In the genomic region with DNA sequence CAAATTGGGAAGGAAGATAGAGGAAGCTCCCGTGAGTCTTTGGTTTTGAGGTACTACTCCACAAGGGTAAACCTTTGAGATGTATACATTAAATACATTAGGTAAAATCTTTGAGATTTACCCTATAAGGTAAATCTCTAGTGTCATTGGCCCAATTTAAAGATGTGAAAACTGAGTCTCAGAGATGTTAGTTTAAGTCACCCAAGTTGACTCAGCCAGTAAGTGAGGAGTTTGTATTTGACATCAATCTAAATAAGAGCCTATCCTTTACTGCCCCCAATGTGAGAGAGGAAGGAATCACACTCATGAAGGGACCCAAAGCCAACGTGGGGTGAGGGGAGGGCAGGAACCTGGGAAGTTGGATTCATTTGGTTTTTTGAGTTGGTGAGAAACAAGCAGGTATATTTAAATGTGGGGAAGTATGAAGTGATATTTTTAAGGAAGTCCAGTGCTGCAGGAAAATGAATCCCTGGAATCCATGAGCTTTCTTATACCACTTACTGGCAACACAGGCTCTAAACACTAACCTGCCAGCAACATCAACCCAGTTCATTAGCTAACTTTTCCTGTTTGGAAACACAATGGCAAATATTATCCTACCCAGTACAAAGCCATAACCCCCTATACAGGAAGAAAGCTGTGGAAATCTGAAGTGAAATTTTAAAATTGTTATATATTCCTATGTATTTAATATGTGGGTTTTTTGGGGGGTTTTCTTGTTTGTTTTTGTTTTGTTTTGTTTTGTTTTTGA, we compare ENCODE assay signal across 9 cellular contexts. TPM values are rescaled to one million over a fixed set of nuclear protein-coding genes. Genes with fewer than 3 reads are reported as not detected.
DNase-seq lines count a peak whose midpoint lies in the region; ATAC-seq, FAIRE-seq and TF ChIP-seq lines count a peak whose summit lies in the region.
"Had no signal": no experiment of that assay in that cellular context is flagged by ENCODE, and none has a peak within 500 bp of the region (broad histone marks: within the 10 kb centered on the region; RNA-seq: fewer than 3 reads in every experiment).

No MANE protein-coding gene starts in this region.

- H3K4me3 ChIP-seq in AG10803 (ENCODE audit: low read length) (no peak overlapping the region), GM06990 (replicated peaks; ENCODE audit: low read depth, low read length) (no peak overlapping the region), fibroblast of mammary gland (ENCODE audit: control insufficient read depth, low read depth, low read length) (no peak overlapping the region)

- no peak for FAIRE-seq in GM19239 (lab: Jason Lieb, UNC)
- FAIRE-seq: GM12891 had no signal

- H3K27me3 ChIP-seq in GM06990 (replicated peaks; ENCODE audit: control insufficient read depth, insufficient read depth, low read length): no peaks in the 10 kb centered on the region

- no peaks in the 10 kb centered on the region for H3K36me3 ChIP-seq in GM06990 (ENCODE audit: control insufficient read depth, insufficient read depth, low read length)

- H3K9me3 Mint-ChIP-seq in progenitor cell of endocrine pancreas (ENCODE audit: low read depth): peaks cover under 1% of the 10 kb centered on the region

- H3K27me3 Mint-ChIP-seq in progenitor cell of endocrine pancreas: no peaks in the 10 kb centered on the region

- H3K27ac Mint-ChIP-seq in progenitor cell of endocrine pancreas: no peak overlapping the region

- ATAC-seq in GM21390 (IDR thresholded peaks at IDR 0.05; ENCODE audit: unreplicated experiment): no peak

- TF ChIP-seq CTCF in AG10803 (conservative IDR thresholded peaks at IDR 0.05; ENCODE audit: low read length) (0 out of 2 replicates have a peak, but pooled peaks have one; percentile 6), GM06990 (IDR thresholded peaks at IDR 0.05; ENCODE audit: insufficient read depth, low read length, poor library complexity, severe bottlenecking) (peak; percentile 8), fibroblast of mammary gland (conservative IDR thresholded peaks at IDR 0.05; ENCODE audit: control insufficient read depth, insufficient read depth, low read depth, low read length) (peak; percentile 11), progenitor cell of endocrine pancreas (IDR thresholded peaks at IDR 0.05; ENCODE audit: unreplicated experiment) (no peak)

- DNase-seq in AG10803 (ENCODE audit: low read depth) (no peak), GM06990 (ENCODE audit: extremely low read depth, insufficient read length) (no peak), OCI-M1 (lab: John Stamatoyannopoulos, UW) (peak; percentile 62), fibroblast of mammary gland (ENCODE audit: low read depth) (peak; percentile 37), NCI-H510A (lab: John Stamatoyannopoulos, UW) (no peak), GM19239 (ENCODE audit: insufficient read length, low spot score) (no peak), progenitor cell of endocrine pancreas (ENCODE audit: low spot score, unreplicated experiment) (no peak)

- no peak overlapping the region for H3K4me3 Mint-ChIP-seq in progenitor cell of endocrine pancreas (ENCODE audit: low read depth)

- H3K4me1 Mint-ChIP-seq in progenitor cell of endocrine pancreas (ENCODE audit: low read depth): no peaks in the 10 kb centered on the region

- no peaks in the 10 kb centered on the region for H3K36me3 Mint-ChIP-seq in progenitor cell of endocrine pancreas (ENCODE audit: insufficient read depth)

RNA-seq across cellular contexts. Expression of a gene that starts 55.3 kb away (rescaled TPM):
- total RNA-seq in progenitor cell of endocrine pancreas: 43.2 and 46.5 TPM in 2 replicates

Comparison
In these comparisons a context has a peak if more than half of its experiments do, and no peak if none do; other contexts are left out.
1. DNase-seq: peak in OCI-M1 (single experiment) and fibroblast of mammary gland (single experiment); none in AG10803 (single experiment), GM06990 (single experiment), NCI-H510A (single experiment), GM19239 (single experiment) and progenitor cell of endocrine pancreas (single experiment).